ENCODE assay signal across 28 cellular contexts in genomic region chr6:154865291-154865690, GRCh38.
DNase-seq lines count a peak whose midpoint lies in the region; ATAC-seq, FAIRE-seq and TF ChIP-seq lines count a peak whose summit lies in the region.
"Had no signal": no experiment of that assay in that cellular context is flagged by ENCODE, and none has a peak within 500 bp of the region (broad histone marks: within the 10 kb centered on the region; RNA-seq: fewer than 3 reads in every experiment).

No MANE protein-coding gene starts in this region.

- H3K9ac ChIP-seq in endothelial cell of umbilical vein (replicated peaks; ENCODE audit: extremely low read depth, insufficient read depth, low read length): no peak overlapping the region

- H3K4me1 ChIP-seq in endothelial cell of umbilical vein (ENCODE audit: control insufficient read depth, extremely low read depth, insufficient read depth, low read length) (peaks cover 3% of the 10 kb centered on the region), osteoblast (ENCODE audit: insufficient read depth, low read length) (peaks cover 4% of the 10 kb centered on the region)
- H3K4me1 ChIP-seq: foreskin keratinocyte had no signal

- H3K27me3 ChIP-seq in endothelial cell of umbilical vein (ENCODE audit: control insufficient read depth in 2 of 2, insufficient read depth in 2 of 2, low read length in 2 of 2) (no peaks in the 10 kb centered on the region), osteoblast (ENCODE audit: insufficient read depth, low read length) (no peaks in the 10 kb centered on the region)
- H3K27me3 ChIP-seq: foreskin keratinocyte, upper lobe of right lung had no signal

- CTCF ChIA-PET in endothelial cell of umbilical vein (lab: Charles Lee): interaction anchor here (1.6 to 4.2 kb wide), 2 partner anchors 190 to 383 kb away, joined by 6 to 17 read pairs; no protein-coding TSS in a partner anchor

- POLR2A ChIA-PET in endothelial cell of umbilical vein (lab: Charles Lee): interaction anchor here (0.7 kb wide), 1 partner anchor 43 kb away, joined by 3 read pairs; no protein-coding TSS in a partner anchor

- no peaks in the 10 kb centered on the region for H4K20me1 ChIP-seq in endothelial cell of umbilical vein (replicated peaks; ENCODE audit: control insufficient read depth, extremely low read depth, insufficient read depth, low read length)
- peaks cover 5% of the 10 kb centered on the region for H4K20me1 ChIP-seq in osteoblast (ENCODE audit: insufficient read depth, low read length)

- H3K36me3 ChIP-seq in endothelial cell of umbilical vein (ENCODE audit: control insufficient read depth in 2 of 2, extremely low read depth in 1 of 2, insufficient read depth in 2 of 2, low read length in 2 of 2) (no peaks in the 10 kb centered on the region), osteoblast (ENCODE audit: insufficient read depth, low read length) (no peaks in the 10 kb centered on the region)

- no peak for TF ChIP-seq POLR2A in endothelial cell of umbilical vein (IDR thresholded peaks at IDR 0.05; ENCODE audit: low read depth, low read length)

- no TSS peak for BruUV-seq in endothelial cell of umbilical vein (replicated peaks; lab: Mats Ljungman, UMichigan)

- no peak for ATAC-seq in GM18498 (IDR thresholded peaks at IDR 0.05; ENCODE audit: unreplicated experiment)
- no peak for ATAC-seq in GM21367 (IDR thresholded peaks at IDR 0.05; ENCODE audit: unreplicated experiment)
- ATAC-seq: activated CD4-positive, alpha-beta T cell treated with anti-CD3 and anti-CD28 coated beads for 36 hours; activated T-cell treated with anti-CD3 and anti-CD28 coated beads, Interleukin-2, amount 50 U/mL, for 4 hours; foreskin keratinocyte; natural killer cell treated with Interleukin-12 subunit alpha and Interleukin-12 subunit beta and Interleukin-15 and Interleukin-18, amount 100 ng/mL, for 72 hours; upper lobe of right lung had no signal

- dilution Hi-C loops in endothelial cell of umbilical vein (cut with MboI; ENCODE audit: extremely low pct_ligation_motif_present, low sequenced_read_pairs): no loop called here

- TF ChIP-seq CTCF in endothelial cell of umbilical vein (IDR thresholded peaks at IDR 0.05; ENCODE audit: extremely low read depth in 1 of 2, insufficient read depth in 1 of 2, low read depth in 1 of 2, low read length in 2 of 2) (no peak), osteoblast (IDR thresholded peaks at IDR 0.05; ENCODE audit: extremely low read depth, low read depth, low read length) (no peak)

- FAIRE-seq in endothelial cell of umbilical vein (lab: Jason Lieb, UNC): peak; percentile 4
- FAIRE-seq: GM12891, H54 had no signal

- H3K4me2 ChIP-seq in endothelial cell of umbilical vein (ENCODE audit: insufficient read depth, low read length) (no peak overlapping the region), osteoblast (ENCODE audit: insufficient read depth, low read length) (no peak overlapping the region)

- no peaks in the 10 kb centered on the region for H3K9me3 ChIP-seq in endothelial cell of umbilical vein (replicated peaks; ENCODE audit: control insufficient read depth, insufficient read depth, low read length)
- H3K9me3 ChIP-seq in osteoblast (ENCODE audit: low read depth, low read length): no peaks in the 10 kb centered on the region
- H3K9me3 ChIP-seq: upper lobe of right lung had no signal

- DNase-seq in EL (peak; percentile 18), LHCN-M2 (ENCODE audit: low read depth) (peak; percentile 29), endothelial cell of umbilical vein (ENCODE audit: low read depth, low spot score) (peak; percentile 82), osteoblast (ENCODE audit: insufficient read length, low spot score, missing footprints) (peak; percentile 32), SKM-1 (lab: John Stamatoyannopoulos, UW; ENCODE audit: unreplicated experiment) (no peak), caudate nucleus (lab: John Stamatoyannopoulos, UW) (no peak)
- DNase-seq: activated CD4-positive, alpha-beta T cell treated with anti-CD3 and anti-CD28 coated beads for 36 hours; activated T-cell treated with anti-CD3 and anti-CD28 coated beads, Interleukin-2, amount 50 U/mL, for 4 hours; anterior cingulate cortex; CD4-positive, alpha-beta memory T cell; cerebellar nuclear complex; DMS79 treated with DMSO at 0.1 percent for 48 hours; foreskin keratinocyte; hippocampal formation; Karpas-422; NCI-H1048; NCI-H187 treated with DMSO at 0.1 percent for 48 hours; stimulated activated CD4-positive, alpha-beta T cell treated with anti-CD3 and anti-CD28 coated beads, Interleukin-2, amount 100 ng/mL, for 24 hours; substantia nigra; T-helper 2 cell; upper lobe of right lung had no signal

- H2AFZ ChIP-seq in endothelial cell of umbilical vein (ENCODE audit: low read depth, low read length): no peak overlapping the region
- H2AFZ ChIP-seq in osteoblast (ENCODE audit: low read length): no peak overlapping the region

- H3K79me2 ChIP-seq in endothelial cell of umbilical vein (ENCODE audit: control insufficient read depth, insufficient read depth, low read length) (peaks cover 4% of the 10 kb centered on the region), osteoblast (ENCODE audit: insufficient read depth, low read length) (peaks cover 24% of the 10 kb centered on the region)

- H3K9me1 ChIP-seq in endothelial cell of umbilical vein (replicated peaks; ENCODE audit: control insufficient read depth, extremely low read depth, insufficient read depth, low read length): no peaks in the 10 kb centered on the region

- peak overlapping the region; percentile 48 for H3K27ac ChIP-seq in endothelial cell of umbilical vein (ENCODE audit: insufficient read depth, low read depth, low read length)
- H3K27ac ChIP-seq in osteoblast (ENCODE audit: low read depth, low read length): peak overlapping the region; percentile 31
- H3K27ac ChIP-seq in caudate nucleus (ENCODE audit: low read depth, low read length): no peak overlapping the region
- H3K27ac ChIP-seq: epithelial cell of prostate, foreskin keratinocyte, skin epidermis, upper lobe of right lung had no signal

- intact Hi-C loops in endothelial cell of umbilical vein (cut with micrococcal nuclease): loop anchor here (5.0 kb wide), 1 partner anchor 382 kb away; no protein-coding TSS in a partner anchor

- no peak overlapping the region for H3K4me3 ChIP-seq in endothelial cell of umbilical vein (replicated peaks in 1 of 3; ENCODE audit: insufficient read depth in 1 of 3, low read depth in 1 of 3, low read length in 3 of 3)
- H3K4me3 ChIP-seq in osteoblast (ENCODE audit: insufficient read depth, low read length): no peak overlapping the region
- H3K4me3 ChIP-seq: skin epidermis, upper lobe of right lung had no signal

TF ChIP-seq in endothelial cell of umbilical vein, 7 proteins besides CTCF, POLR2A, EP300 and RAD21:
- TF ChIP-seq GATA2 (IDR thresholded peaks at IDR 0.05; ENCODE audit: insufficient read depth, insufficient read length, low read depth, low read length) (no peak), FOS (IDR thresholded peaks at IDR 0.05; ENCODE audit: borderline replicate concordance, insufficient read depth, low read length) (no peak), POLR2AphosphoS5 (IDR thresholded peaks at IDR 0.05; ENCODE audit: insufficient read depth, low read depth, low read length) (no peak), EZH2 (IDR thresholded peaks at IDR 0.05; ENCODE audit: borderline replicate concordance, low read depth, low read length, severe bottlenecking) (no peak), MYC (IDR thresholded peaks at IDR 0.05; ENCODE audit: low read depth, low read length) (no peak), JUN (IDR thresholded peaks at IDR 0.05; ENCODE audit: borderline replicate concordance, insufficient read depth, insufficient read length, low read depth) (no peak), MAX (IDR thresholded peaks at IDR 0.05; ENCODE audit: insufficient read depth, insufficient read length) (no peak)

Comparison
In these comparisons a context has a peak if more than half of its experiments do, and no peak if none do; other contexts are left out.
1. DNase-seq: peak in EL (single experiment), LHCN-M2 (single experiment), endothelial cell of umbilical vein (single experiment) and osteoblast (single experiment); none in SKM-1 (single experiment) and caudate nucleus (0 of 61).